Comparison of ENCODE assay signal across 1 cellular context in genomic region chr11:76148941-76149613, GRCh38.
TF ChIP-seq lines count a peak whose summit lies in the region.

No MANE protein-coding gene starts in this region.

TF ChIP-seq in HepG2, 621 proteins besides CTCF, POLR2A, EP300 and RAD21 (continued from another document and continues in another):
- TF ChIP-seq SOX5 (CRISPR knock-in tag; IDR thresholded peaks at IDR 0.05; ENCODE audit: borderline replicate concordance) (0 out of 2 replicates have a peak, but pooled peaks have one; percentile 32), CCAR2 (optimal IDR thresholded peaks at IDR 0.05; ENCODE audit: low read depth, low read length) (no peak), TP53 (CRISPR knock-in tag; conservative IDR thresholded peaks at IDR 0.05) (no peak), ZBTB7B (CRISPR knock-in tag; IDR thresholded peaks at IDR 0.05) (0 out of 2 replicates have a peak, but pooled peaks have one; percentile 57), SIN3B (IDR thresholded peaks at IDR 0.05; ENCODE audit: low read length) (no peak), KLF16 (CRISPR knock-in tag; IDR thresholded peaks at IDR 0.05) (0 out of 4 replicates have a peak, but pooled peaks of 1 of the 2 experiments have one; percentile 23), NCOR1 (IDR thresholded peaks at IDR 0.05; ENCODE audit: borderline replicate concordance, low read length) (peak; percentile 46; the same call in 1 of the 2 replicates), MAF1 (CRISPR knock-in tag; IDR thresholded peaks at IDR 0.05; ENCODE audit: borderline replicate concordance) (no peak), ZNF383 (CRISPR knock-in tag; IDR thresholded peaks at IDR 0.05; ENCODE audit: borderline replicate concordance) (no peak), ZBTB3 (CRISPR knock-in tag; IDR thresholded peaks at IDR 0.05; ENCODE audit: borderline replicate concordance, low read depth) (no peak), NKX3-1 (CRISPR knock-in tag; IDR thresholded peaks at IDR 0.05) (no peak), ETV5 (CRISPR knock-in tag; IDR thresholded peaks at IDR 0.05; ENCODE audit: borderline replicate concordance) (peak; percentile 83), SRY (CRISPR knock-in tag; IDR thresholded peaks at IDR 0.05) (no peak), RAD51 (IDR thresholded peaks at IDR 0.05; ENCODE audit: borderline replicate concordance) (no peak), HIC2 (CRISPR knock-in tag; IDR thresholded peaks at IDR 0.05; ENCODE audit: low read depth) (no peak), SAFB2 (CRISPR knock-in tag; IDR thresholded peaks at IDR 0.05; ENCODE audit: borderline replicate concordance, low read depth) (no peak), ZNF891 (CRISPR knock-in tag; IDR thresholded peaks at IDR 0.05) (no peak), ZGPAT (CRISPR knock-in tag; IDR thresholded peaks at IDR 0.05) (0 out of 2 replicates have a peak, but pooled peaks have one; percentile 32), ZNF510 (CRISPR knock-in tag; IDR thresholded peaks at IDR 0.05; ENCODE audit: low read depth) (0 out of 2 replicates have a peak, but pooled peaks have one; percentile 52), ZNF256 (CRISPR knock-in tag; conservative IDR thresholded peaks at IDR 0.05) (no peak), JUND (CRISPR knock-in tag; IDR thresholded peaks at IDR 0.05) (peak; percentile 76), STAT6 (CRISPR knock-in tag; IDR thresholded peaks at IDR 0.05; ENCODE audit: borderline replicate concordance) (no peak), ZNF567 (CRISPR knock-in tag; IDR thresholded peaks at IDR 0.05; ENCODE audit: borderline replicate concordance) (no peak), LRRFIP1 (CRISPR knock-in tag; conservative IDR thresholded peaks at IDR 0.05) (no peak), MXD3 (CRISPR knock-in tag; IDR thresholded peaks at IDR 0.05) (no peak), ATF5 (CRISPR knock-in tag; IDR thresholded peaks at IDR 0.05; ENCODE audit: low read depth) (no peak), FOXM1 (CRISPR knock-in tag; IDR thresholded peaks at IDR 0.05) (no peak), HCFC1 (IDR thresholded peaks at IDR 0.05; ENCODE audit: low read depth, low read length) (no peak), MXI1 (IDR thresholded peaks at IDR 0.05; ENCODE audit: borderline replicate concordance, low read depth, low read length) (peak; percentile 85; the same call in 1 of the 3 replicates), ZKSCAN8 (CRISPR knock-in tag; IDR thresholded peaks at IDR 0.05; ENCODE audit: borderline replicate concordance) (0 out of 2 replicates have a peak, but pooled peaks have one; percentile 25), ZNF264 (CRISPR knock-in tag; IDR thresholded peaks at IDR 0.05) (no peak), IKZF4 (CRISPR knock-in tag; IDR thresholded peaks at IDR 0.05; ENCODE audit: borderline replicate concordance, low read depth, not compliant biosample characterization) (no peak), MEF2D (CRISPR knock-in tag; IDR thresholded peaks at IDR 0.05) (peak; percentile 68; the same call in 1 of the 2 replicates)
- TF ChIP-seq, protein P1, sequence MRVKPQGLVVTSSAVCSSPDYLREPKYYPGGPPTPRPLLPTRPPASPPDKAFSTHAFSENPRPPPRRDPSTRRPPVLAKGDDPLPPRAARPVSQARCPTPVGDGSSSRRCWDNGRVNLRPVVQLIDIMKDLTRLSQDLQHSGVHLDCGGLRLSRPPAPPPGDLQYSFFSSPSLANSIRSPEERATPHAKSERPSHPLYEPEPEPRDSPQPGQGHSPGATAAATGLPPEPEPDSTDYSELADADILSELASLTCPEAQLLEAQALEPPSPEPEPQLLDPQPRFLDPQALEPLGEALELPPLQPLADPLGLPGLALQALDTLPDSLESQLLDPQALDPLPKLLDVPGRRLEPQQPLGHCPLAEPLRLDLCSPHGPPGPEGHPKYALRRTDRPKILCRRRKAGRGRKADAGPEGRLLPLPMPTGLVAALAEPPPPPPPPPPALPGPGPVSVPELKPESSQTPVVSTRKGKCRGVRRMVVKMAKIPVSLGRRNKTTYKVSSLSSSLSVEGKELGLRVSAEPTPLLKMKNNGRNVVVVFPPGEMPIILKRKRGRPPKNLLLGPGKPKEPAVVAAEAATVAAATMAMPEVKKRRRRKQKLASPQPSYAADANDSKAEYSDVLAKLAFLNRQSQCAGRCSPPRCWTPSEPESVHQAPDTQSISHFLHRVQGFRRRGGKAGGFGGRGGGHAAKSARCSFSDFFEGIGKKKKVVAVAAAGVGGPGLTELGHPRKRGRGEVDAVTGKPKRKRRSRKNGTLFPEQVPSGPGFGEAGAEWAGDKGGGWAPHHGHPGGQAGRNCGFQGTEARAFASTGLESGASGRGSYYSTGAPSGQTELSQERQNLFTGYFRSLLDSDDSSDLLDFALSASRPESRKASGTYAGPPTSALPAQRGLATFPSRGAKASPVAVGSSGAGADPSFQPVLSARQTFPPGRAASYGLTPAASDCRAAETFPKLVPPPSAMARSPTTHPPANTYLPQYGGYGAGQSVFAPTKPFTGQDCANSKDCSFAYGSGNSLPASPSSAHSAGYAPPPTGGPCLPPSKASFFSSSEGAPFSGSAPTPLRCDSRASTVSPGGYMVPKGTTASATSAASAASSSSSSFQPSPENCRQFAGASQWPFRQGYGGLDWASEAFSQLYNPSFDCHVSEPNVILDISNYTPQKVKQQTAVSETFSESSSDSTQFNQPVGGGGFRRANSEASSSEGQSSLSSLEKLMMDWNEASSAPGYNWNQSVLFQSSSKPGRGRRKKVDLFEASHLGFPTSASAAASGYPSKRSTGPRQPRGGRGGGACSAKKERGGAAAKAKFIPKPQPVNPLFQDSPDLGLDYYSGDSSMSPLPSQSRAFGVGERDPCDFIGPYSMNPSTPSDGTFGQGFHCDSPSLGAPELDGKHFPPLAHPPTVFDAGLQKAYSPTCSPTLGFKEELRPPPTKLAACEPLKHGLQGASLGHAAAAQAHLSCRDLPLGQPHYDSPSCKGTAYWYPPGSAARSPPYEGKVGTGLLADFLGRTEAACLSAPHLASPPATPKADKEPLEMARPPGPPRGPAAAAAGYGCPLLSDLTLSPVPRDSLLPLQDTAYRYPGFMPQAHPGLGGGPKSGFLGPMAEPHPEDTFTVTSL (CRISPR knock-in tag; IDR thresholded peaks at IDR 0.05; ENCODE audit: borderline replicate concordance) = peak; percentile 47; the same call in 1 of the 2 replicates
- TF ChIP-seq, protein P2, sequence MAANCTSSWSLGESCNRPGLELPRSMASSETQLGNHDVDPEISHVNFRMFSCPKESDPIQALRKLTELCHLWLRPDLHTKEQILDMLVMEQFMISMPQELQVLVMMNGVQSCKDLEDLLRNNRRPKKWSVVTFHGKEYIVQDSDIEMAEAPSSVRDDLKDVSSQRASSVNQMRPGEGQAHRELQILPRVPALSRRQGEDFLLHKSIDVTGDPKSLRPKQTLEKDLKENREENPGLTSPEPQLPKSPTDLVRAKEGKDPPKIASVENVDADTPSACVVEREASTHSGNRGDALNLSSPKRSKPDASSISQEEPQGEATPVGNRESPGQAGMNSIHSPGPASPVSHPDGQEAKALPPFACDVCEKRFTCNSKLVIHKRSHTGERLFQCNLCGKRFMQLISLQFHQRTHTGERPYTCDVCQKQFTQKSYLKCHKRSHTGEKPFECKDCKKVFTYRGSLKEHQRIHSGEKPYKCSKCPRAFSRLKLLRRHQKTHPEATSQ (CRISPR knock-in tag; IDR thresholded peaks at IDR 0.05; ENCODE audit: borderline replicate concordance) = no peak
- TF ChIP-seq, protein P3, sequence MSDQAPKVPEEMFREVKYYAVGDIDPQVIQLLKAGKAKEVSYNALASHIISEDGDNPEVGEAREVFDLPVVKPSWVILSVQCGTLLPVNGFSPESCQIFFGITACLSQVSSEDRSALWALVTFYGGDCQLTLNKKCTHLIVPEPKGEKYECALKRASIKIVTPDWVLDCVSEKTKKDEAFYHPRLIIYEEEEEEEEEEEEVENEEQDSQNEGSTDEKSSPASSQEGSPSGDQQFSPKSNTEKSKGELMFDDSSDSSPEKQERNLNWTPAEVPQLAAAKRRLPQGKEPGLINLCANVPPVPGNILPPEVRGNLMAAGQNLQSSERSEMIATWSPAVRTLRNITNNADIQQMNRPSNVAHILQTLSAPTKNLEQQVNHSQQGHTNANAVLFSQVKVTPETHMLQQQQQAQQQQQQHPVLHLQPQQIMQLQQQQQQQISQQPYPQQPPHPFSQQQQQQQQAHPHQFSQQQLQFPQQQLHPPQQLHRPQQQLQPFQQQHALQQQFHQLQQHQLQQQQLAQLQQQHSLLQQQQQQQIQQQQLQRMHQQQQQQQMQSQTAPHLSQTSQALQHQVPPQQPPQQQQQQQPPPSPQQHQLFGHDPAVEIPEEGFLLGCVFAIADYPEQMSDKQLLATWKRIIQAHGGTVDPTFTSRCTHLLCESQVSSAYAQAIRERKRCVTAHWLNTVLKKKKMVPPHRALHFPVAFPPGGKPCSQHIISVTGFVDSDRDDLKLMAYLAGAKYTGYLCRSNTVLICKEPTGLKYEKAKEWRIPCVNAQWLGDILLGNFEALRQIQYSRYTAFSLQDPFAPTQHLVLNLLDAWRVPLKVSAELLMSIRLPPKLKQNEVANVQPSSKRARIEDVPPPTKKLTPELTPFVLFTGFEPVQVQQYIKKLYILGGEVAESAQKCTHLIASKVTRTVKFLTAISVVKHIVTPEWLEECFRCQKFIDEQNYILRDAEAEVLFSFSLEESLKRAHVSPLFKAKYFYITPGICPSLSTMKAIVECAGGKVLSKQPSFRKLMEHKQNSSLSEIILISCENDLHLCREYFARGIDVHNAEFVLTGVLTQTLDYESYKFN (CRISPR knock-in tag; conservative IDR thresholded peaks at IDR 0.05) = peak; percentile 84
